18 cellular contexts compared by ENCODE assay signal in the genomic region with DNA sequence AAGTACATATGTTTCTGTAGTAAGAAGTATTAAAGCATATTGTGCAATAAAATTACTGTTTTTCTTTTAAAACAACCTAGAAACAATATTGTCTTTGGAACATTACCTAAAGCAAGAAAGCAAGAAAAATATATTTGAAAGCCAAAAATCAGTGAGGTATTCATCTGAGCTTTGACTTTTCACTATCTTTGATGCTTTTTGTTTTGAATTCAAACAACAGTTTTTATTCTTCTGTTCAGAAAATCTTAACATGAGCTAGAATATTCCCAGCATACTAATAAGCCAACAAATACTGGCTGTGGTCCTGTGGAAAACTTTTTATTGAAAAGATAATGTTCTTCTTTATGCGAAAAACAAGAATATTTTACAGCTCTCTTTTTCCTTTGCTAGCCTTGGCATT.
"Had no signal": no experiment of that assay in that cellular context is flagged by ENCODE, and none has a peak within 500 bp of the region (broad histone marks: within the 10 kb centered on the region; RNA-seq: fewer than 3 reads in every experiment).

No MANE protein-coding gene starts in this region.

- H3K27me3 ChIP-seq: ascending aorta, cardiac muscle cell, colonic mucosa, gastrocnemius medialis, sigmoid colon, tibial artery, vagina had no signal

- H3K4me3 ChIP-seq: ascending aorta, cardiac muscle cell, colonic mucosa, gastrocnemius medialis, sigmoid colon, tibial artery, vagina had no signal

- H3K27ac ChIP-seq: ascending aorta, cardiac muscle cell, colonic mucosa, gastrocnemius medialis, sigmoid colon, tibial artery, vagina, WERI-Rb-1 had no signal

- H3K4me1 ChIP-seq: ascending aorta, colonic mucosa, gastrocnemius medialis, sigmoid colon, vagina had no signal

- DNase-seq: activated CD4-positive, alpha-beta T cell treated with anti-CD3 and anti-CD28 coated beads, Interleukin-2, amount 50 U/mL, for 48 hours; activated naive CD4-positive, alpha-beta T cell treated with Interleukin-2 at 50 U/mL for 16 hours; colonic mucosa; effector CD8-positive, alpha-beta T cell; gastrocnemius medialis; left ventricle myocardium superior; mesenchymal stem cell; natural killer cell; sigmoid colon; stimulated activated CD4-positive, alpha-beta T cell treated with anti-CD3 and anti-CD28 coated beads, Interleukin-4, amount 100 ng/mL, for 1 hour; stimulated activated naive B cell treated with anti-CD40 and anti-IgM and Interleukin-4, amounts not matched to agents 10 μg/mL and 1 μg/mL and 100 μg/mL, for 72 hours; T-helper 17 cell; tibial artery; WERI-Rb-1 had no signal

- ATAC-seq: activated T-helper 17 cell treated with anti-CD3 and anti-CD28 coated beads, Interleukin-2, amount 50 U/mL, for 72 hours; gastrocnemius medialis; left ventricle myocardium superior; natural killer cell; stimulated activated naive B cell treated with anti-CD40 and anti-IgM and Interleukin-4, amounts not matched to agents 10 μg/mL and 1 μg/mL and 100 μg/mL, for 72 hours; T-helper 17 cell had no signal

- H3K9me3 ChIP-seq: ascending aorta, colonic mucosa, gastrocnemius medialis, sigmoid colon, tibial artery, vagina had no signal

- H3K36me3 ChIP-seq: ascending aorta, cardiac muscle cell, colonic mucosa, gastrocnemius medialis, sigmoid colon, tibial artery, vagina, WERI-Rb-1 had no signal
